8 cellular contexts compared by ENCODE assay signal in genomic region chr4:187485676-187486075, GRCh38.
"Had no signal": no experiment of that assay in that cellular context is flagged by ENCODE, and none has a peak within 500 bp of the region (broad histone marks: within the 10 kb centered on the region; RNA-seq: fewer than 3 reads in every experiment).

No MANE protein-coding gene starts in this region.

- DNase-seq: H9, HCEC 1CT, IMR-90 had no signal

- H3K4me3 ChIP-seq: GM23338, K562 had no signal

- FAIRE-seq: H1, H54, HTR-8/SVneo, K562 had no signal

- ATAC-seq: GM23338, K562 had no signal
